Comparison of ENCODE assay signal across 7 cellular contexts in the genomic region with DNA sequence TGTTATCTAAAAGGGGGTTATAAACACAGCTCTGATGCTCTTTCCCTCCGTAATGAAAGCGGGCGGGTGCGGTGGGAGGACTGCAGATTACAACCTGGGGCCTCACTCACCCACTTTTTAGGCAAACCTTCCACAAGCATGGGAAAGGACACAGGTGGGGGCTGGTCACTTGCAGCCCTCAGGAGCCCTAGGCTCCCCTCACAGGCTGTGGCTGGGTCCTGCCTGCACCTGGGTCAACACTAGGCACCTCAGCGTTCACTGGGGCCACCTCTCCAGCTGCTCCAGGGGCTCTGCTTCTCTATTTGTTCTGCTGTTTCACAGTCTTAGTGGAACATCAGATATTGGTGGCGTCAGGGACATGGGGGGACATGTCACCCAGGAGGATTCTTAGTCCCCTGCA.
"Had no signal": no experiment of that assay in that cellular context is flagged by ENCODE, and none has a peak within 500 bp of the region (broad histone marks: within the 10 kb centered on the region; RNA-seq: fewer than 3 reads in every experiment).

No MANE protein-coding gene starts in this region.

- FAIRE-seq: H1, H54, HTR-8/SVneo had no signal

- H3K4me2 ChIP-seq: GM23338 had no signal

- DNase-seq: H9, HCEC 1CT, IMR-90 had no signal

- H3K4me3 ChIP-seq: GM23338 had no signal

- H2AFZ ChIP-seq: GM23338 had no signal
